Comparison of ENCODE assay signal across 9 cellular contexts in genomic region chr22:20783844-20784723, GRCh38. TPM values are rescaled to one million over a fixed set of nuclear protein-coding genes. Genes with fewer than 3 reads are reported as not detected.
A peak's percentile ranks its signal among the peaks of the same experiment; 100 is the strongest.
DNase-seq lines count a peak whose midpoint lies in the region; ATAC-seq, FAIRE-seq and TF ChIP-seq lines count a peak whose summit lies in the region.
"Had no signal": no experiment of that assay in that cellular context is flagged by ENCODE, and none has a peak within 500 bp of the region (broad histone marks: within the 10 kb centered on the region; RNA-seq: fewer than 3 reads in every experiment).

No MANE protein-coding gene starts in this region.

- H3K27ac Mint-ChIP-seq in activated CD8-positive, alpha-beta T cell treated with anti-CD3 and anti-CD28 coated beads, Interleukin-2, amount 10 ng/mL, durations not matched to agents 7 days and 5 days = no peak overlapping the region

- H3K4me3 Mint-ChIP-seq in activated CD8-positive, alpha-beta T cell treated with anti-CD3 and anti-CD28 coated beads, Interleukin-2, amount 10 ng/mL, durations not matched to agents 7 days and 5 days = no peak overlapping the region

- peaks cover 0 to 8% (median 0%) of the 10 kb centered on the region in 3 donors for H3K36me3 ChIP-seq in pancreas

- ATAC-seq in activated CD8-positive, alpha-beta T cell treated with anti-CD3 and anti-CD28 coated beads, Interleukin-2, amount 10 ng/mL, durations not matched to agents 7 days and 5 days = peak; percentile 69
- peak in 3 of 4 donors; percentile 48 to 71 (median 56) for ATAC-seq in pancreas
- no peak for ATAC-seq in GM21576 (IDR thresholded peaks at IDR 0.05; ENCODE audit: unreplicated experiment)
- no peak for ATAC-seq in HG03135 (IDR thresholded peaks at IDR 0.05; ENCODE audit: unreplicated experiment)

- DNase-seq in GM19238 (ENCODE audit: insufficient read length, low spot score) = peak; percentile 58
- peak; percentile 46 for DNase-seq in NCI-H69 (lab: John Stamatoyannopoulos, UW)
- peak; percentile 67 for DNase-seq in activated CD8-positive, alpha-beta T cell treated with anti-CD3 and anti-CD28 coated beads, Interleukin-2, amount 10 ng/mL, durations not matched to agents 7 days and 5 days
- peak; percentile 73 for DNase-seq in fibroblast of the aortic adventitia (ENCODE audit: low read depth)
- peak in 1 of 6 donors; percentile 25 for DNase-seq in pancreas

- no peaks in the 10 kb centered on the region for H3K9me3 ChIP-seq in pancreas

- no peaks in the 10 kb centered on the region for H3K27me3 ChIP-seq in pancreas

- H3K27me3 Mint-ChIP-seq in activated CD8-positive, alpha-beta T cell treated with anti-CD3 and anti-CD28 coated beads, Interleukin-2, amount 10 ng/mL, durations not matched to agents 7 days and 5 days (ENCODE audit: low read depth) = no peaks in the 10 kb centered on the region

- intact Hi-C loops in pancreas (cut with DNase I) = no loop called here

- POLR2A ChIA-PET in activated CD8-positive, alpha-beta T cell treated with anti-CD3 and anti-CD28 coated beads, Interleukin-2, amount 10 ng/mL, durations not matched to agents 7 days and 5 days (lab: Charles Lee) = no interaction called here

- WGBS in pancreas, 2 donors = 79 to 84% methylated on average over 14 of the region's 14 CpGs

- H3K9me3 Mint-ChIP-seq in activated CD8-positive, alpha-beta T cell treated with anti-CD3 and anti-CD28 coated beads, Interleukin-2, amount 10 ng/mL, durations not matched to agents 7 days and 5 days (ENCODE audit: insufficient read depth) = no peaks in the 10 kb centered on the region

- CTCF ChIA-PET in activated CD8-positive, alpha-beta T cell treated with anti-CD3 and anti-CD28 coated beads, Interleukin-2, amount 10 ng/mL, durations not matched to agents 7 days and 5 days (lab: Charles Lee) = interaction anchor here (0.6 to 2.1 kb wide), 25 partner anchors 8 to 395 kb away, joined by 3 to 17 read pairs (median 4); partner anchors contain the start of gene SERPIND1

- no peak for FAIRE-seq in pancreas (lab: Jason Lieb, UNC)

- peak; percentile 89 for TF ChIP-seq CTCF in C4-2B (conservative IDR thresholded peaks at IDR 0.05)
- TF ChIP-seq CTCF in fibroblast of the aortic adventitia (IDR thresholded peaks at IDR 0.05; ENCODE audit: insufficient read depth, low read length) = peak; percentile 81
- TF ChIP-seq CTCF in pancreas (IDR thresholded peaks at IDR 0.05) = peak; percentile 41 to 61 (median 59)

- H3K36me3 Mint-ChIP-seq in activated CD8-positive, alpha-beta T cell treated with anti-CD3 and anti-CD28 coated beads, Interleukin-2, amount 10 ng/mL, durations not matched to agents 7 days and 5 days (ENCODE audit: low read depth) = peaks cover 16% of the 10 kb centered on the region

- peaks cover 5 to 9% (median 7%) of the 10 kb centered on the region in 3 donors for H3K4me1 ChIP-seq in pancreas

- H3K4me3 ChIP-seq in fibroblast of the aortic adventitia (ENCODE audit: low read depth, low read length) = no peak overlapping the region
- H3K4me3 ChIP-seq in pancreas = no peak overlapping the region
- H3K4me3 ChIP-seq: skin epidermis had no signal

- no peak overlapping the region for H3K27ac ChIP-seq in C4-2B
- H3K27ac ChIP-seq in pancreas = no peak overlapping the region
- H3K27ac ChIP-seq: skin epidermis had no signal

- H3K4me1 Mint-ChIP-seq in activated CD8-positive, alpha-beta T cell treated with anti-CD3 and anti-CD28 coated beads, Interleukin-2, amount 10 ng/mL, durations not matched to agents 7 days and 5 days (ENCODE audit: low read depth) = peaks cover 5% of the 10 kb centered on the region

RNA-seq across cellular contexts. Expression of gene SERPIND1, which starts 10.2 kb away (rescaled TPM):
- total RNA-seq in activated CD8-positive, alpha-beta T cell treated with anti-CD3 and anti-CD28 coated beads, Interleukin-2, amount 10 ng/mL, durations not matched to agents 7 days and 5 days = not detected
- total RNA-seq in fibroblast of the aortic adventitia (ENCODE audit: low replicate concordance) (0.09 TPM in 1 of 2 replicates, not detected in the other), pancreas (under 1 TPM in 5 of 6 donors, not detected in 1; 0.09 to 0.35 (median 0.12) TPM)
- polyA plus RNA-seq in pancreas = under 1 TPM; 0.21 to 0.30 TPM

Comparison
In these comparisons a context has a peak if more than half of its experiments do, and no peak if none do; other contexts are left out.
1. ATAC-seq: peak in activated CD8-positive, alpha-beta T cell treated with anti-CD3 and anti-CD28 coated beads, Interleukin-2, amount 10 ng/mL, durations not matched to agents 7 days and 5 days (single experiment) and pancreas (3 of 4); none in GM21576 (single experiment) and HG03135 (single experiment).
2. Peak in every context shown above with its lines, with median percentiles within 50 percentile points of each other: CTCF ChIP-seq.